ENCODE assay signal across 18 cellular contexts in genomic region chr20:11445161-11445560, GRCh38.
"Had no signal": no experiment of that assay in that cellular context is flagged by ENCODE, and none has a peak within 500 bp of the region (broad histone marks: within the 10 kb centered on the region; RNA-seq: fewer than 3 reads in every experiment).

No MANE protein-coding gene starts in this region.

- DNase-seq: activated CD4-positive, alpha-beta memory T cell treated with anti-CD3 and anti-CD28 coated beads, Interleukin-2, amount 10 ng/mL, durations not matched to agents 7 days and 5 days; activated CD4-positive, alpha-beta T cell treated with anti-CD3 and anti-CD28 coated beads for 48 hours; activated CD4-positive, CD25-positive, alpha-beta regulatory T cell; activated CD8-positive, alpha-beta memory T cell treated with anti-CD3 and anti-CD28 coated beads, Interleukin-2, amount 10 ng/mL, durations not matched to agents 7 days and 5 days; activated naive CD4-positive, alpha-beta T cell treated with Interleukin-2 at 50 U/mL for 16 hours; activated naive CD8-positive, alpha-beta T cell treated with anti-CD3 and anti-CD28 coated beads, Interleukin-2, amount 10 ng/mL, durations not matched to agents 7 days and 5 days; activated T-cell treated with anti-CD3 and anti-CD28 coated beads, Interleukin-2, amount 50 U/mL, for 1 hour; caudate nucleus; dorsolateral prefrontal cortex; glutamatergic neuron; hypothalamus; left ventricle myocardium superior; mesenchymal stem cell; naive thymus-derived CD8-positive, alpha-beta T cell; stimulated activated CD8-positive, alpha-beta memory T cell treated with anti-CD3 and anti-CD28 coated beads, Interleukin-4, amount 100 ng/mL, for 48 hours; stimulated activated naive CD4-positive, alpha-beta T cell had no signal

- H3K4me1 ChIP-seq: parathyroid adenoma had no signal

- H3K27me3 ChIP-seq: dorsolateral prefrontal cortex had no signal

- H3K4me3 ChIP-seq: dorsolateral prefrontal cortex had no signal

- H3K27ac ChIP-seq: dorsolateral prefrontal cortex, parathyroid adenoma had no signal

- ATAC-seq: activated CD8-positive, alpha-beta memory T cell treated with anti-CD3 and anti-CD28 coated beads, Interleukin-2, amount 10 ng/mL, durations not matched to agents 7 days and 5 days; activated T-helper 17 cell treated with anti-CD3 and anti-CD28 coated beads, Interleukin-2, amount 50 U/mL, for 72 hours; left ventricle myocardium superior; naive thymus-derived CD8-positive, alpha-beta T cell had no signal
